ENCODE assay signal across 8 cellular contexts in the genomic region with DNA sequence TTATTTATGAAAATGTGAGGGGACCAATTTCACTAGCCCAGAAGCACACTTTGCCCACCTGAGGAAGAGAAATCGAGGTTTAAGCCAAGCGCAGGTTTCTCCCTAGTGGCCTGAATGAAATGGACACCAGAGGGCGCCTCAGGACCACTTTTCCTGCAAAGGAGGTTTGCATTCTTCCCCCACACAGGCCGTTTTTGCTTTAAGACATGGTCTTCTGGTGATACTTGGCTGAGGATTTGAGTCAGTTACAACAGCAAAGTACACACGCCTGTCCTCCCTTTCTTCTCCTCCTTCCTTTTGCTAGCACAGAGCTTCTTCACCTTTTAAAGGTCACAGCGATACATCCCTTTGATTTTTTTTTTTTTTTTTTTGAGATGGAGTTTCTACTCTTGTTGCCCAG. TPM values are rescaled to one million over a fixed set of nuclear protein-coding genes. Genes with fewer than 3 reads are reported as not detected.
DNase-seq lines count a peak whose midpoint lies in the region; ATAC-seq and TF ChIP-seq lines count a peak whose summit lies in the region.

No MANE protein-coding gene starts in this region.

- peaks cover 3% of the 10 kb centered on the region for H3K36me3 Mint-ChIP-seq in neural progenitor cell

- peak; percentile 77 for ATAC-seq in stimulated activated naive CD8-positive, alpha-beta T cell treated with anti-CD3 and anti-CD28 coated beads, Interleukin-15, amount 100 ng/mL, for 72 hours
- no peak for ATAC-seq in HG03457 (IDR thresholded peaks at IDR 0.05; ENCODE audit: unreplicated experiment)

- in situ Hi-C loops in KBM-7 (cut with MboI; ENCODE audit: low pct_unique_long_range_greater_than_20kb, low sequenced_read_pairs), result loop anchor here (25.0 kb wide), 1 partner anchor 744 kb away; a partner anchor contains a TSS

- H3K9ac ChIP-seq in neural progenitor cell, result no peak overlapping the region

- H3K27ac ChIP-seq in PC-9 (no peak overlapping the region), neural progenitor cell (no peak overlapping the region)

- H3K4me2 ChIP-seq in PC-9 (no peak overlapping the region), neural progenitor cell (no peak overlapping the region)

- no peak overlapping the region for H3K4me3 Mint-ChIP-seq in neural progenitor cell
- H3K4me3 Mint-ChIP-seq in stimulated activated naive CD8-positive, alpha-beta T cell treated with anti-CD3 and anti-CD28 coated beads, Interleukin-15, amount 100 ng/mL, for 72 hours, result no peak overlapping the region

- TF ChIP-seq CTCF in PC-9 (conservative IDR thresholded peaks at IDR 0.05) (peak; percentile 87), neural progenitor cell (IDR thresholded peaks at IDR 0.05) (peak; percentile 96)

- H3K9me3 ChIP-seq in PC-9 (ENCODE audit: insufficient read depth, low read depth), result no peaks in the 10 kb centered on the region
- H3K9me3 ChIP-seq in neural progenitor cell (ENCODE audit: low read depth), result no peaks in the 10 kb centered on the region

- peaks cover 14% of the 10 kb centered on the region for H3K4me1 Mint-ChIP-seq in neural progenitor cell
- peaks cover 8% of the 10 kb centered on the region for H3K4me1 Mint-ChIP-seq in stimulated activated naive CD8-positive, alpha-beta T cell treated with anti-CD3 and anti-CD28 coated beads, Interleukin-15, amount 100 ng/mL, for 72 hours

- H3K36me3 ChIP-seq in PC-9 (ENCODE audit: low read depth) (no peaks in the 10 kb centered on the region), neural progenitor cell (no peaks in the 10 kb centered on the region)

- H3K9me3 Mint-ChIP-seq in neural progenitor cell, result no peaks in the 10 kb centered on the region
- H3K9me3 Mint-ChIP-seq in stimulated activated naive CD8-positive, alpha-beta T cell treated with anti-CD3 and anti-CD28 coated beads, Interleukin-15, amount 100 ng/mL, for 72 hours, result no peaks in the 10 kb centered on the region

- no peak overlapping the region for H3K4me3 ChIP-seq in PC-9
- H3K4me3 ChIP-seq in neural progenitor cell, result no peak overlapping the region

- H3K4me1 ChIP-seq in PC-9 (replicated peaks; ENCODE audit: insufficient read depth), result peaks cover 26% of the 10 kb centered on the region
- H3K4me1 ChIP-seq in neural progenitor cell, result peaks cover under 1% of the 10 kb centered on the region

- CTCF ChIA-PET in PC-9 (lab: Charles Lee), result interaction anchor here (0.6 to 1.0 kb wide), 2 partner anchors 235 to 287 kb away, joined by 4 to 8 read pairs; no protein-coding TSS in a partner anchor

- 0 out of 2 replicates have a peak, but pooled peaks cover 4% of the 10 kb centered on the region for H3F3A ChIP-seq in PC-9 (ENCODE audit: insufficient read depth, low read depth)
- H3F3A ChIP-seq in neural progenitor cell (ENCODE audit: low read depth), result no peaks in the 10 kb centered on the region

- no peak overlapping the region for H3K27ac Mint-ChIP-seq in neural progenitor cell
- no peak overlapping the region for H3K27ac Mint-ChIP-seq in stimulated activated naive CD8-positive, alpha-beta T cell treated with anti-CD3 and anti-CD28 coated beads, Interleukin-15, amount 100 ng/mL, for 72 hours

- no peaks in the 10 kb centered on the region for H3K27me3 ChIP-seq in PC-9 (ENCODE audit: insufficient read depth, low read depth)
- no peaks in the 10 kb centered on the region for H3K27me3 ChIP-seq in neural progenitor cell

- H4K20me1 ChIP-seq in PC-9 (ENCODE audit: insufficient read depth) (no peaks in the 10 kb centered on the region), neural progenitor cell (ENCODE audit: low read depth) (no peaks in the 10 kb centered on the region)

- BruUV-seq in PC-9 (replicated peaks; lab: Mats Ljungman, UMichigan), result no TSS peak

- peak; percentile 92 for DNase-seq in DMS 273 (lab: John Stamatoyannopoulos, UW; ENCODE audit: unreplicated experiment)
- peak; percentile 78 for DNase-seq in KBM-7
- DNase-seq in PC-9, result peak; percentile 57 to 75
- peak; percentile 85 to 88 for DNase-seq in activated T-cell treated with anti-CD3 and anti-CD28 coated beads, Interleukin-2, amount 50 U/mL, for 48 hours
- peak; percentile 89 for DNase-seq in fibroblast of peridontal ligament (ENCODE audit: extremely low read depth)
- DNase-seq in neural progenitor cell (ENCODE audit: low spot score), result peak; percentile 91
- DNase-seq in stimulated activated naive CD8-positive, alpha-beta T cell treated with anti-CD3 and anti-CD28 coated beads, Interleukin-15, amount 100 ng/mL, for 72 hours, result peak; percentile 73 to 74

- intact Hi-C loops in PC-9 (cut with micrococcal nuclease; ENCODE audit: unreplicated experiment), result loop anchor here (1.0 to 5.0 kb wide), 3 partner anchors 234 to 575 kb away; a partner anchor contains a TSS

- H2AFZ ChIP-seq in PC-9 (no peak overlapping the region), neural progenitor cell (replicated peaks) (no peak overlapping the region)

- peaks cover 4% of the 10 kb centered on the region for H3K27me3 Mint-ChIP-seq in neural progenitor cell (ENCODE audit: insufficient read depth, low read depth)
- H3K27me3 Mint-ChIP-seq in stimulated activated naive CD8-positive, alpha-beta T cell treated with anti-CD3 and anti-CD28 coated beads, Interleukin-15, amount 100 ng/mL, for 72 hours, result no peaks in the 10 kb centered on the region

- no peaks in the 10 kb centered on the region for H3K9me2 ChIP-seq in PC-9 (ENCODE audit: insufficient read depth)

- H3K79me2 ChIP-seq in PC-9 (ENCODE audit: low read depth), result no peaks in the 10 kb centered on the region
- no peaks in the 10 kb centered on the region for H3K79me2 ChIP-seq in neural progenitor cell (ENCODE audit: low read depth)

- POLR2A ChIA-PET in PC-9 (lab: Charles Lee; ENCODE audit: unreplicated experiment), result no interaction called here

RNA-seq across cellular contexts. Expression of a gene that starts 5.4 kb away (rescaled TPM):
- total RNA-seq in PC-9 (2021) (not detected in 2 replicates), neural progenitor cell (ENCODE audit: low replicate concordance) (not detected in 2 replicates)

RNA-seq across cellular contexts. Expression of a gene that starts 35.9 kb away (rescaled TPM):
- total RNA-seq in PC-9 (2021) (8.5 and 9.7 TPM in 2 replicates), neural progenitor cell (ENCODE audit: low replicate concordance) (22.3 and 28.6 TPM in 2 replicates)
